In the genomic region with DNA sequence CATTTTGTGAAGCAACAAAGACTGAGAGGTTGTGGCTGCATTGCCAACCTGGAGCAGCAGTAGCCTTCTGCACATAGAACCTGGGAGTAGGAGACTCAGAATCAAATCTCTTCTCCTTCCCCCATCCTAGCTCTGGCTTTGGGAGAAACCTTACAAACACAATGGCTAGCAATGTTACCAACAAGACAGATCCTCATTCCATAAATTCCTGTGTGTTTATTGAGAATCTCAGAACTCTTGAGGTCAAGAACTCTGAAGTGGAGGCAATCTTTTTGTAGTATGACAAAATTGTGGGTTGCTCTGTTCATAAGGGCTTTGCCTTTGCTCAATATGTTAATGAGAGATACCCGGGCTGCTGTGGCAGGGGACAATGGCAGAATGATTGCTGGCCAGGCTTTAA, we compare ENCODE assay signal across 22 cellular contexts.
"Had no signal": no experiment of that assay in that cellular context is flagged by ENCODE, and none has a peak within 500 bp of the region (broad histone marks: within the 10 kb centered on the region; RNA-seq: fewer than 3 reads in every experiment).

No MANE protein-coding gene starts in this region.

- H3K27me3 ChIP-seq: gastroesophageal sphincter, neutrophil, right atrium auricular region, sigmoid colon, stomach, transverse colon had no signal

- DNase-seq: effector CD4-positive, alpha-beta T cell; endodermal cell; erythroblast; glutamatergic neuron; left cardiac atrium; left ventricle myocardium inferior; mucosa of descending colon; naive thymus-derived CD8-positive, alpha-beta T cell; posterior cingulate gyrus; sigmoid colon; small intestine; stimulated activated CD4-positive, alpha-beta T cell treated with anti-CD3 and anti-CD28 coated beads, Interleukin-12 subunit alpha, Interleukin-12 subunit beta, amount 100 ng/mL, for 4 hours; stimulated activated naive CD4-positive, alpha-beta T cell; stomach; substantia nigra; transverse colon had no signal

- ATAC-seq: gastroesophageal sphincter; left cardiac atrium; mucosa of descending colon; naive thymus-derived CD8-positive, alpha-beta T cell had no signal

- H3K9me3 ChIP-seq: gastroesophageal sphincter, left ventricle myocardium inferior, mucosa of descending colon, neutrophil, right atrium auricular region, sigmoid colon, stomach, thoracic aorta, transverse colon had no signal

- H3K36me3 ChIP-seq: gastroesophageal sphincter, left ventricle myocardium inferior, neutrophil, right atrium auricular region, sigmoid colon, stomach, thoracic aorta, transverse colon had no signal

- H3K4me3 ChIP-seq: coronary artery, gastroesophageal sphincter, left ventricle myocardium inferior, lung, mucosa of descending colon, right atrium auricular region, sigmoid colon, stomach, thoracic aorta, transverse colon had no signal

- H3K27ac ChIP-seq: coronary artery, gastroesophageal sphincter, left ventricle myocardium inferior, neutrophil, right atrium auricular region, sigmoid colon, stomach, thoracic aorta, transverse colon had no signal

- H3K4me1 ChIP-seq: gastroesophageal sphincter, left ventricle myocardium inferior, right atrium auricular region, sigmoid colon, stomach, transverse colon had no signal
